In the genomic region with DNA sequence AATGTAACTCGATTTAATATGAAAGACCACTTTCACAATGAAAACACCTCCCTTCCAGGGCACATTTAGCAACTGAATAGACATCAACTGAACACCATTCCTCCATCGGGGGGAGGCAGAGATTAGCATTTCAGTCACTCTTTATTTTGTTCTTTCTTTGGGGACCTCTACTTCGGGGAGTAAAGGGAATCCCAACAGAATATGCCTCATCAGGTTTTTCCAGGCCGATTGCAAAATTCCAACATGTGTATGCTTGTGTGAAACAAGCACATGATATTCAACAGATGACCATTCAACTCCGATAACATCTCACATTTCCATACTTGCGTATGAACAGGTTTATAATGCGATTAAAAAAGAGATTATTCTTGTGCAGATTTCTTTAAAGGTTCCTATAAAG, we compare ENCODE assay signal across 13 cellular contexts.
DNase-seq lines count a peak whose midpoint lies in the region; TF ChIP-seq lines count a peak whose summit lies in the region.
"Had no signal": no experiment of that assay in that cellular context is flagged by ENCODE, and none has a peak within 500 bp of the region (broad histone marks: within the 10 kb centered on the region; RNA-seq: fewer than 3 reads in every experiment).

No MANE protein-coding gene starts in this region.

- H3K4me3 ChIP-seq in hepatocyte (peak overlapping the region; percentile 14), skeletal muscle cell (ENCODE audit: low read depth, low read length) (no peak overlapping the region)
- H3K4me3 ChIP-seq: testis had no signal

- peaks cover 72% of the 10 kb centered on the region for H3K4me1 Mint-ChIP-seq in brain
- H3K4me1 Mint-ChIP-seq: activated CD4-positive, alpha-beta T cell treated with anti-CD3 and anti-CD28 coated beads, Interleukin-2, amount 10 ng/mL, durations not matched to agents 24 days and 14 days; activated naive CD8-positive, alpha-beta T cell treated with anti-CD3 and anti-CD28 coated beads, Interleukin-2, amount 10 ng/mL, durations not matched to agents 7 days and 5 days had no signal

- WGBS in hepatocyte (ENCODE audit: low lambda C conversion rate, missing lambda C conversion rate): 31% methylated on average over 7 of the region's 7 CpGs

- H3K27me3 ChIP-seq in hepatocyte: no peaks in the 10 kb centered on the region
- H3K27me3 ChIP-seq: testis had no signal

- H3K9me3 ChIP-seq in hepatocyte (ENCODE audit: low read depth): no peaks in the 10 kb centered on the region
- H3K9me3 ChIP-seq: testis had no signal

- DNase-seq in NCI-H1417 (lab: John Stamatoyannopoulos, UW) (peak in 2 of 3 experiments; percentile 15 to 57), NCI-H1417 treated with DMSO at 0.1 percent for 48 hours (lab: John Stamatoyannopoulos, UW) (no peak), hepatocyte (ENCODE audit: low spot score) (no peak), skeletal muscle cell (ENCODE audit: low read depth) (peak; percentile 30), superior temporal gyrus (ENCODE audit: extremely low spot score) (no peak)
- no peak for DNase-seq in activated effector memory CD4-positive, alpha-beta T cell treated with anti-CD3 and anti-CD28 coated beads, Interleukin-2, amount 50 U/mL, for 16 hours
- no peak for DNase-seq in stimulated activated CD4-positive, alpha-beta T cell treated with anti-CD3 and anti-CD28 coated beads, Interleukin-4, amount 100 ng/mL, for 4 hours
- DNase-seq: activated CD4-positive, alpha-beta T cell treated with anti-CD3 and anti-CD28 coated beads, Interleukin-2, amount 10 ng/mL, durations not matched to agents 24 days and 14 days; activated naive CD8-positive, alpha-beta T cell treated with anti-CD3 and anti-CD28 coated beads, Interleukin-2, amount 10 ng/mL, durations not matched to agents 7 days and 5 days; foreskin melanocyte; NCI-H1048; testis had no signal

- H2AFZ ChIP-seq in hepatocyte: no peak overlapping the region

- H4K20me1 ChIP-seq in hepatocyte (ENCODE audit: insufficient read depth, poor library complexity, severe bottlenecking): no peaks in the 10 kb centered on the region

- peaks cover 0 to 3% (median 0%) of the 10 kb centered on the region in 5 experiments for H3K9me3 Mint-ChIP-seq in brain
- H3K9me3 Mint-ChIP-seq: activated CD4-positive, alpha-beta T cell treated with anti-CD3 and anti-CD28 coated beads, Interleukin-2, amount 10 ng/mL, durations not matched to agents 24 days and 14 days; activated naive CD8-positive, alpha-beta T cell treated with anti-CD3 and anti-CD28 coated beads, Interleukin-2, amount 10 ng/mL, durations not matched to agents 7 days and 5 days had no signal

- no peaks in the 10 kb centered on the region for H3K9me2 ChIP-seq in hepatocyte (replicated peaks; ENCODE audit: insufficient read depth)

- no peaks in the 10 kb centered on the region for H3K36me3 Mint-ChIP-seq in brain
- H3K36me3 Mint-ChIP-seq: activated naive CD8-positive, alpha-beta T cell treated with anti-CD3 and anti-CD28 coated beads, Interleukin-2, amount 10 ng/mL, durations not matched to agents 7 days and 5 days had no signal

- H3K36me3 ChIP-seq in hepatocyte (replicated peaks; ENCODE audit: insufficient read depth, low read depth): no peaks in the 10 kb centered on the region

- H3K4me3 Mint-ChIP-seq in brain: peak overlapping the region; percentile 84 to 93 (median 87)
- H3K4me3 Mint-ChIP-seq: activated CD4-positive, alpha-beta T cell treated with anti-CD3 and anti-CD28 coated beads, Interleukin-2, amount 10 ng/mL, durations not matched to agents 24 days and 14 days; activated naive CD8-positive, alpha-beta T cell treated with anti-CD3 and anti-CD28 coated beads, Interleukin-2, amount 10 ng/mL, durations not matched to agents 7 days and 5 days had no signal

- peaks cover 3% of the 10 kb centered on the region for H3K79me2 ChIP-seq in hepatocyte

- H3K4me1 ChIP-seq in hepatocyte (ENCODE audit: insufficient read depth): peaks cover 18% of the 10 kb centered on the region

- TF ChIP-seq CTCF in brain (conservative IDR thresholded peaks at IDR 0.05) (peak in 1 of 2 experiments; percentile 6), hepatocyte (IDR thresholded peaks at IDR 0.05; ENCODE audit: poor library complexity) (peak; percentile 10)

- H3K4me2 ChIP-seq in hepatocyte: peak overlapping the region; percentile 67

- H3K27ac Mint-ChIP-seq in brain: peak overlapping the region; percentile 93 to 99 (median 98)
- H3K27ac Mint-ChIP-seq: activated CD4-positive, alpha-beta T cell treated with anti-CD3 and anti-CD28 coated beads, Interleukin-2, amount 10 ng/mL, durations not matched to agents 24 days and 14 days; activated naive CD8-positive, alpha-beta T cell treated with anti-CD3 and anti-CD28 coated beads, Interleukin-2, amount 10 ng/mL, durations not matched to agents 7 days and 5 days had no signal

- H3K27ac ChIP-seq in hepatocyte: peak overlapping the region; percentile 55
- H3K27ac ChIP-seq: testis had no signal

- peaks cover 5% of the 10 kb centered on the region for H3K27me3 Mint-ChIP-seq in brain

Comparison
In these comparisons a context has a peak if more than half of its experiments do, and no peak if none do; other contexts are left out.
1. DNase-seq: peak in NCI-H1417 (2 of 3) and skeletal muscle cell (single experiment); none in NCI-H1417 treated with DMSO at 0.1 percent for 48 hours (single experiment), hepatocyte (single experiment), activated effector memory CD4-positive, alpha-beta T cell treated with anti-CD3 and anti-CD28 coated beads, Interleukin-2, amount 50 U/mL, for 16 hours (single experiment), superior temporal gyrus (single experiment) and stimulated activated CD4-positive, alpha-beta T cell treated with anti-CD3 and anti-CD28 coated beads, Interleukin-4, amount 100 ng/mL, for 4 hours (0 of 2).